In the genomic region with DNA sequence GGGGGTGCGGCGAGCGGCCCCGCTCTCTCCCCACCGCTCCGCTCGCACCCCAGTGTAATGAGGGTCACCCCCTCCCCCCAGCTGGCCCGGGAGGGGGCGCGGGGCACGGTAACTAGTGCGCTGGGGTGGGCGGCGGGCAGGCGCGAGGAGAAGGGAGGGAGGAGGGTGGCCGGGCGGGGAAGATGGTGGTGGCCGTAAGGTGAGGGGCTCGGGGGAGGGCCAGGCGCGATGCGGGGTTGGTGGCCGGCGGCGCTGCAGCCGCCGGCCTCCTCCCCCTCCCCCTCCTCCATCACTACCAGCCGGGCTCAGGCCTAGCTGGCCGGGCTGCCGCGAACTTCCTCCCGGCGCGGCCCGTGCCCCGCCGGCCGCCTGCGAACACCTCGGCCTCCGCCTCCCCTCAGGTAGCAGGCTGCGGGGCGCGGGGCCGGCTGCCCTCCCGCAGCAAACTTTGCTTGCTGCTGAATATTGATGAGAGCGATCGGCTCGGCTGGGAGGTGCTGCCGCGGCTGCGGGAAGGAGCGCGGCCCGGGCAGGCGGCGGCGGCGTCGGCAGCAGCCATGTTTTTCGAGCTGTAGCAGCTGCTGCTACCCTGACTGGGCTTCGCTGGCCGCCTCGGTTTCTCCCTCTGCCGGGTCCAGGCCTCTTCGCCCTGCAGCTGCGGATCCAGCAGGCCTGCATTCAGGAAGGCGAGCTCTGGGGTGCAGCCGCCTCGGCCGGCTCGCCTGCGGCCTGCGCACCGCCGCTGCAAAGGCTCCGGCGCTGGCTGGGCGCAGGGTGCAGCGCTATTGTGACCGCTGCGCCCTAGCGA, we compare ENCODE assay signal across 1 cellular context.
TF ChIP-seq lines count a peak whose summit lies in the region.

No MANE protein-coding gene starts in this region.

TF ChIP-seq in K562, 482 proteins besides CTCF, POLR2A, EP300 and RAD21 (continued from another document and continues in another):
- TF ChIP-seq, protein P1, sequence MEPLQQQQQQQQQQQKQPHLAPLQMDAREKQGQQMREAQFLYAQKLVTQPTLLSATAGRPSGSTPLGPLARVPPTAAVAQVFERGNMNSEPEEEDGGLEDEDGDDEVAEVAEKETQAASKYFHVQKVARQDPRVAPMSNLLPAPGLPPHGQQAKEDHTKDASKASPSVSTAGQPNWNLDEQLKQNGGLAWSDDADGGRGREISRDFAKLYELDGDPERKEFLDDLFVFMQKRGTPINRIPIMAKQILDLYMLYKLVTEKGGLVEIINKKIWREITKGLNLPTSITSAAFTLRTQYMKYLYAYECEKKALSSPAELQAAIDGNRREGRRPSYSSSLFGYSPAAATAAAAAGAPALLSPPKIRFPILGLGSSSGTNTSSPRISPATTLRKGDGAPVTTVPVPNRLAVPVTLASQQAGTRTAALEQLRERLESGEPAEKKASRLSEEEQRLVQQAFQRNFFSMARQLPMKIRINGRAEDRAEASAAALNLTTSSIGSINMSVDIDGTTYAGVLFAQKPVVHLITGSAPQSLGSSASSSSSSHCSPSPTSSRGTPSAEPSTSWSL (CRISPR knock-in tag; IDR thresholded peaks at IDR 0.05; ENCODE audit: borderline replicate concordance), result no peak
- TF ChIP-seq NR3C1 (CRISPR knock-in tag; IDR thresholded peaks at IDR 0.05), result no peak
- TF ChIP-seq ZNF76 (CRISPR knock-in tag; IDR thresholded peaks at IDR 0.05; ENCODE audit: borderline replicate concordance), result no peak
- 0 out of 2 replicates have a peak, but pooled peaks have one; percentile 32 for TF ChIP-seq SRSF3 (IDR thresholded peaks at IDR 0.05; ENCODE audit: insufficient read depth, low read length)
- TF ChIP-seq RBM25 (IDR thresholded peaks at IDR 0.05; ENCODE audit: low read depth, low read length, severe bottlenecking), result no peak
- TF ChIP-seq WHSC1 (IDR thresholded peaks at IDR 0.05; ENCODE audit: low read length), result no peak
- no peak for TF ChIP-seq HSF4 (CRISPR knock-in tag; IDR thresholded peaks at IDR 0.05; ENCODE audit: borderline replicate concordance)
- TF ChIP-seq RAD51 (IDR thresholded peaks at IDR 0.05; ENCODE audit: borderline replicate concordance, low read depth), result no peak
- TF ChIP-seq, protein P2, sequence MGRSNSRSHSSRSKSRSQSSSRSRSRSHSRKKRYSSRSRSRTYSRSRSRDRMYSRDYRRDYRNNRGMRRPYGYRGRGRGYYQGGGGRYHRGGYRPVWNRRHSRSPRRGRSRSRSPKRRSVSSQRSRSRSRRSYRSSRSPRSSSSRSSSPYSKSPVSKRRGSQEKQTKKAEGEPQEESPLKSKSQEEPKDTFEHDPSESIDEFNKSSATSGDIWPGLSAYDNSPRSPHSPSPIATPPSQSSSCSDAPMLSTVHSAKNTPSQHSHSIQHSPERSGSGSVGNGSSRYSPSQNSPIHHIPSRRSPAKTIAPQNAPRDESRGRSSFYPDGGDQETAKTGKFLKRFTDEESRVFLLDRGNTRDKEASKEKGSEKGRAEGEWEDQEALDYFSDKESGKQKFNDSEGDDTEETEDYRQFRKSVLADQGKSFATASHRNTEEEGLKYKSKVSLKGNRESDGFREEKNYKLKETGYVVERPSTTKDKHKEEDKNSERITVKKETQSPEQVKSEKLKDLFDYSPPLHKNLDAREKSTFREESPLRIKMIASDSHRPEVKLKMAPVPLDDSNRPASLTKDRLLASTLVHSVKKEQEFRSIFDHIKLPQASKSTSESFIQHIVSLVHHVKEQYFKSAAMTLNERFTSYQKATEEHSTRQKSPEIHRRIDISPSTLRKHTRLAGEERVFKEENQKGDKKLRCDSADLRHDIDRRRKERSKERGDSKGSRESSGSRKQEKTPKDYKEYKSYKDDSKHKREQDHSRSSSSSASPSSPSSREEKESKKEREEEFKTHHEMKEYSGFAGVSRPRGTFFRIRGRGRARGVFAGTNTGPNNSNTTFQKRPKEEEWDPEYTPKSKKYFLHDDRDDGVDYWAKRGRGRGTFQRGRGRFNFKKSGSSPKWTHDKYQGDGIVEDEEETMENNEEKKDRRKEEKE (IDR thresholded peaks at IDR 0.05; ENCODE audit: borderline replicate concordance in 1 of 2, control insufficient read depth in 1 of 2, low read depth in 2 of 2, low read length in 1 of 2), result no peak
- TF ChIP-seq RBM22 (IDR thresholded peaks at IDR 0.05; ENCODE audit: low read depth, low read length, poor library complexity, severe bottlenecking), result peak; percentile 31
- no peak for TF ChIP-seq POU5F1 (IDR thresholded peaks at IDR 0.05; ENCODE audit: borderline replicate concordance, low read depth, low read length, partially characterized antibody)
- TF ChIP-seq TRIM24 (IDR thresholded peaks at IDR 0.05), result no peak
- TF ChIP-seq MEIS2 (IDR thresholded peaks at IDR 0.05; ENCODE audit: partially characterized antibody), result no peak
- no peak for TF ChIP-seq ZNF239 (CRISPR knock-in tag; IDR thresholded peaks at IDR 0.05)
- no peak for TF ChIP-seq FOXA1 (IDR thresholded peaks at IDR 0.05; ENCODE audit: borderline replicate concordance)
- TF ChIP-seq, protein P3, sequence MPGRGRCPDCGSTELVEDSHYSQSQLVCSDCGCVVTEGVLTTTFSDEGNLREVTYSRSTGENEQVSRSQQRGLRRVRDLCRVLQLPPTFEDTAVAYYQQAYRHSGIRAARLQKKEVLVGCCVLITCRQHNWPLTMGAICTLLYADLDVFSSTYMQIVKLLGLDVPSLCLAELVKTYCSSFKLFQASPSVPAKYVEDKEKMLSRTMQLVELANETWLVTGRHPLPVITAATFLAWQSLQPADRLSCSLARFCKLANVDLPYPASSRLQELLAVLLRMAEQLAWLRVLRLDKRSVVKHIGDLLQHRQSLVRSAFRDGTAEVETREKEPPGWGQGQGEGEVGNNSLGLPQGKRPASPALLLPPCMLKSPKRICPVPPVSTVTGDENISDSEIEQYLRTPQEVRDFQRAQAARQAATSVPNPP (IDR thresholded peaks at IDR 0.05; ENCODE audit: borderline replicate concordance, insufficient read depth, insufficient read length), result no peak
- TF ChIP-seq NCOA6 (IDR thresholded peaks at IDR 0.05), result no peak
- no peak for TF ChIP-seq CAMTA2 (CRISPR knock-in tag; conservative IDR thresholded peaks at IDR 0.05)
- TF ChIP-seq TARDBP (IDR thresholded peaks at IDR 0.05), result no peak; the same call in 1 of the 2 replicates
- TF ChIP-seq THRA (IDR thresholded peaks at IDR 0.05), result no peak
- peak; percentile 80 for TF ChIP-seq POLR2G (IDR thresholded peaks at IDR 0.05; ENCODE audit: low read depth, low read length)
- TF ChIP-seq ZNF780A (CRISPR knock-in tag; IDR thresholded peaks at IDR 0.05), result no peak
- TF ChIP-seq ZNF696 (CRISPR knock-in tag; conservative IDR thresholded peaks at IDR 0.05), result no peak
- TF ChIP-seq RBM39 (optimal IDR thresholded peaks at IDR 0.05; ENCODE audit: low read depth, low read length), result no peak
- no peak for TF ChIP-seq ILK (tag; IDR thresholded peaks at IDR 0.05; ENCODE audit: borderline replicate concordance, low read depth)
- TF ChIP-seq FOXA3 (CRISPR knock-in tag; conservative IDR thresholded peaks at IDR 0.05 in 1 of 2, IDR thresholded peaks at IDR 0.05 in 1 of 2), result no peak
- TF ChIP-seq ZSCAN29 (IDR thresholded peaks at IDR 0.05), result no peak
- no peak for TF ChIP-seq ZNF124 (CRISPR knock-in tag; IDR thresholded peaks at IDR 0.05)
- no peak for TF ChIP-seq ZNF41 (CRISPR knock-in tag; conservative IDR thresholded peaks at IDR 0.05)
- TF ChIP-seq ID3 (CRISPR knock-in tag; IDR thresholded peaks at IDR 0.05), result no peak
- 0 out of 2 replicates have a peak, but pooled peaks have one; percentile 68 for TF ChIP-seq ID3 (tag; IDR thresholded peaks at IDR 0.05)
- TF ChIP-seq EP400 (IDR thresholded peaks at IDR 0.05), result 0 out of 2 replicates have a peak, but pooled peaks have one; percentile 24
- no peak for TF ChIP-seq YBX1 (IDR thresholded peaks at IDR 0.05)
- no peak for TF ChIP-seq GABPB2 (CRISPR knock-in tag; conservative IDR thresholded peaks at IDR 0.05)
- no peak for TF ChIP-seq SRF (CRISPR knock-in tag; IDR thresholded peaks at IDR 0.05)
- TF ChIP-seq BRF1 (IDR thresholded peaks at IDR 0.05; ENCODE audit: borderline replicate concordance, extremely low read depth, insufficient read length), result no peak
- TF ChIP-seq TOE1 (IDR thresholded peaks at IDR 0.05; ENCODE audit: borderline replicate concordance), result no peak
- no peak for TF ChIP-seq TOE1 (CRISPR knock-in tag; IDR thresholded peaks at IDR 0.05; ENCODE audit: borderline replicate concordance, low read depth)
- TF ChIP-seq, protein P4, sequence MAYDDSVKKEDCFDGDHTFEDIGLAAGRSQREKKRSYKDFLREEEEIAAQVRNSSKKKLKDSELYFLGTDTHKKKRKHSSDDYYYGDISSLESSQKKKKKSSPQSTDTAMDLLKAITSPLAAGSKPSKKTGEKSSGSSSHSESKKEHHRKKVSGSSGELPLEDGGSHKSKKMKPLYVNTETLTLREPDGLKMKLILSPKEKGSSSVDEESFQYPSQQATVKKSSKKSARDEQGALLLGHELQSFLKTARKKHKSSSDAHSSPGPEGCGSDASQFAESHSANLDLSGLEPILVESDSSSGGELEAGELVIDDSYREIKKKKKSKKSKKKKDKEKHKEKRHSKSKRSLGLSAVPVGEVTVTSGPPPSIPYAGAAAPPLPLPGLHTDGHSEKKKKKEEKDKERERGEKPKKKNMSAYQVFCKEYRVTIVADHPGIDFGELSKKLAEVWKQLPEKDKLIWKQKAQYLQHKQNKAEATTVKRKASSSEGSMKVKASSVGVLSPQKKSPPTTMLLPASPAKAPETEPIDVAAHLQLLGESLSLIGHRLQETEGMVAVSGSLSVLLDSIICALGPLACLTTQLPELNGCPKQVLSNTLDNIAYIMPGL (CRISPR knock-in tag; IDR thresholded peaks at IDR 0.05), result 0 out of 2 replicates have a peak, but pooled peaks have one; percentile 42
- no peak for TF ChIP-seq TAF7 (tag; IDR thresholded peaks at IDR 0.05)
- no peak for TF ChIP-seq NFE2L1 (tag; IDR thresholded peaks at IDR 0.05; ENCODE audit: borderline replicate concordance, low read depth)
- no peak for TF ChIP-seq PRMT5 (CRISPR knock-in tag; IDR thresholded peaks at IDR 0.05)
- no peak for TF ChIP-seq AFF1 (IDR thresholded peaks at IDR 0.05; ENCODE audit: low read depth in 1 of 2, partially characterized antibody in 2 of 2)
- TF ChIP-seq MTA2 (IDR thresholded peaks at IDR 0.05; ENCODE audit: low read depth), result no peak
- TF ChIP-seq BRD9 (IDR thresholded peaks at IDR 0.05; ENCODE audit: low read depth, partially characterized antibody), result no peak
- no peak for TF ChIP-seq E2F5 (CRISPR knock-in tag; IDR thresholded peaks at IDR 0.05)
- TF ChIP-seq NFXL1 (CRISPR knock-in tag; IDR thresholded peaks at IDR 0.05), result no peak
- TF ChIP-seq POLR2B (IDR thresholded peaks at IDR 0.05; ENCODE audit: low read depth, partially characterized antibody), result peak; percentile 25
- TF ChIP-seq ZNF143 (CRISPR knock-in tag; IDR thresholded peaks at IDR 0.05), result no peak
